Comparison of ENCODE assay signal across 9 cellular contexts in the genomic region with DNA sequence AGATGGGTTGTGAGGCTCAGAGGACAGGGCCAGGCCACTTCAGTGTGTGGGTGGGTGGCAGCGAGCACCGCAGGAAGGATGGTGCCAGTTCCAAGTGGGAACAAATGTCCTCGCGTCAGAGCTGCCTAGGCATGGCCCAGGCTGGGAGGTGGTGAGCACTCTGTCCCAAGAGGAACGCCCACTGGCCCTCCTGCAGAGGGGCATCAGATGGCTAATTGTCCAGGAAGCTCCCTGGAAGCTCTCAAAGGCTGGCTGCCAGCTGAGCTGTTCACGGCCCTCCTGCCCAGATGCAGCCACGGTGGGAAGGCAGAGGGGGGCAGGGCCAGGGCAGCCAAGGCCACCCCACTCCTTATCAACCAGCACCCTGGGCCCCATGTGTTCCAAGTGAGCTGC. TPM values are rescaled to one million over a fixed set of nuclear protein-coding genes. Genes with fewer than 3 reads are reported as not detected.
DNase-seq lines count a peak whose midpoint lies in the region; ATAC-seq and TF ChIP-seq lines count a peak whose summit lies in the region.
"Had no signal": no experiment of that assay in that cellular context is flagged by ENCODE, and none has a peak within 500 bp of the region (broad histone marks: within the 10 kb centered on the region; RNA-seq: fewer than 3 reads in every experiment).

No MANE protein-coding gene starts in this region.

- peaks cover 35% of the 10 kb centered on the region for H3K4me1 Mint-ChIP-seq in CD8-positive, alpha-beta T cell (ENCODE audit: low read depth)
- H3K4me1 Mint-ChIP-seq in neural crest cell (peaks cover 38% of the 10 kb centered on the region), T-helper 17 cell (peaks cover 38% of the 10 kb centered on the region)

- H3K36me3 ChIP-seq in CD8-positive, alpha-beta T cell (ENCODE audit: insufficient read depth, low read length) = no peaks in the 10 kb centered on the region
- H3K36me3 ChIP-seq: cardiac muscle cell had no signal

- intact Hi-C loops in CD8-positive, alpha-beta T cell (cut with DNase I, micrococcal nuclease) = loop anchor here (10.0 kb wide), 6 partner anchors 353 to 1107 kb away; a partner anchor contains a TSS

- no peaks in the 10 kb centered on the region for H3K36me3 Mint-ChIP-seq in CD8-positive, alpha-beta T cell
- H3K36me3 Mint-ChIP-seq in neural crest cell (ENCODE audit: low read depth) (no peaks in the 10 kb centered on the region), T-helper 17 cell (ENCODE audit: low read depth) (peaks cover 2% of the 10 kb centered on the region)

- H3K4me3 ChIP-seq in CD8-positive, alpha-beta T cell (ENCODE audit: low read depth, low read length) = no peak overlapping the region
- no peak overlapping the region for H3K4me3 ChIP-seq in coronary artery
- H3K4me3 ChIP-seq: cardiac muscle cell had no signal

- DNase-seq in CD8-positive, alpha-beta T cell = no peak
- DNase-seq in NCI-H1417 (lab: John Stamatoyannopoulos, UW) (peak in 2 of 3 experiments; percentile 74 to 88), coronary artery (ENCODE audit: low spot score) (no peak), neural crest cell (ENCODE audit: low read depth, low spot score) (no peak), T-helper 17 cell (no peak)

- POLR2A ChIA-PET in CD8-positive, alpha-beta T cell (lab: Charles Lee) = interaction anchor here (1.4 kb wide), 1 partner anchor 18 kb away, joined by 3 read pairs; no protein-coding TSS in a partner anchor

- H3K4me1 ChIP-seq in CD8-positive, alpha-beta T cell (ENCODE audit: insufficient read depth, low read length) = peaks cover 41% of the 10 kb centered on the region

- no peak overlapping the region for H3K27ac ChIP-seq in CD8-positive, alpha-beta T cell (ENCODE audit: low read depth, low read length)
- peak overlapping the region; percentile 52 to 62 for H3K27ac ChIP-seq in coronary artery
- H3K27ac ChIP-seq: cardiac muscle cell had no signal

- CTCF ChIA-PET in CD8-positive, alpha-beta T cell (lab: Charles Lee) = no interaction called here

- H3K4me3 Mint-ChIP-seq in CD8-positive, alpha-beta T cell = no peak overlapping the region
- H3K4me3 Mint-ChIP-seq in neural crest cell = no peak overlapping the region
- no peak overlapping the region for H3K4me3 Mint-ChIP-seq in T-helper 17 cell

- no peaks in the 10 kb centered on the region for H3K27me3 ChIP-seq in CD8-positive, alpha-beta T cell (ENCODE audit: insufficient read depth, low read length)
- H3K27me3 ChIP-seq: cardiac muscle cell had no signal

- H3K9me3 Mint-ChIP-seq in CD8-positive, alpha-beta T cell = no peaks in the 10 kb centered on the region
- H3K9me3 Mint-ChIP-seq in neural crest cell = no peaks in the 10 kb centered on the region

- peak overlapping the region; percentile 70 for H3K27ac Mint-ChIP-seq in CD8-positive, alpha-beta T cell
- H3K27ac Mint-ChIP-seq in neural crest cell (ENCODE audit: unreplicated experiment) (peak overlapping the region; percentile 3), T-helper 17 cell (no peak overlapping the region)

- H3K27me3 Mint-ChIP-seq in CD8-positive, alpha-beta T cell (ENCODE audit: low read depth) = no peaks in the 10 kb centered on the region
- H3K27me3 Mint-ChIP-seq in neural crest cell (ENCODE audit: low read depth) (no peaks in the 10 kb centered on the region), T-helper 17 cell (no peaks in the 10 kb centered on the region)

- H3K9me3 ChIP-seq in CD8-positive, alpha-beta T cell (ENCODE audit: low read length) = no peaks in the 10 kb centered on the region
- H3K9me3 ChIP-seq in T-helper 17 cell (ENCODE audit: control insufficient read depth, low read length, poor library complexity, severe bottlenecking) = no peaks in the 10 kb centered on the region

- no peak for TF ChIP-seq CTCF in CD8-positive, alpha-beta T cell (IDR thresholded peaks at IDR 0.05)
- TF ChIP-seq CTCF in coronary artery (IDR thresholded peaks at IDR 0.05) (no peak), neural crest cell (conservative IDR thresholded peaks at IDR 0.05) (no peak)

- no peak for ATAC-seq in CD8-positive, alpha-beta T cell
- ATAC-seq in HG03571 (IDR thresholded peaks at IDR 0.05; ENCODE audit: unreplicated experiment) (no peak), GM18519 (IDR thresholded peaks at IDR 0.05; ENCODE audit: low FRiP score, unreplicated experiment) (no peak), T-helper 17 cell (no peak), GM21737 (IDR thresholded peaks at IDR 0.05; ENCODE audit: unreplicated experiment) (no peak)

RNA-seq across cellular contexts. Expression of a gene that starts 55.2 kb away (rescaled TPM):
- total RNA-seq in CD8-positive, alpha-beta T cell = 10 to 100 TPM; 71.2 to 79.0 TPM
- total RNA-seq in neural crest cell (31.3 and 32.1 TPM in 2 replicates), T-helper 17 cell (100 to 1,000 TPM; 114 to 128 TPM)

Comparison
In these comparisons a context has a peak if more than half of its experiments do, and no peak if none do; other contexts are left out.
1. DNase-seq: peak in NCI-H1417 (2 of 3); none in CD8-positive, alpha-beta T cell (0 of 7), coronary artery (single experiment), neural crest cell (single experiment) and T-helper 17 cell (0 of 3).